In genomic region chr20:1761116-1761515, GRCh38 we compare ENCODE assay signal across 16 cellular contexts.
DNase-seq lines count a peak whose midpoint lies in the region; ATAC-seq, FAIRE-seq and TF ChIP-seq lines count a peak whose summit lies in the region.
"Had no signal": no experiment of that assay in that cellular context is flagged by ENCODE, and none has a peak within 500 bp of the region (broad histone marks: within the 10 kb centered on the region; RNA-seq: fewer than 3 reads in every experiment).

No MANE protein-coding gene starts in this region.

- H3K9me3 Mint-ChIP-seq in MCF 10A (ENCODE audit: unreplicated experiment): no peaks in the 10 kb centered on the region
- H3K9me3 Mint-ChIP-seq: activated naive CD4-positive, alpha-beta T cell treated with anti-CD3 and anti-CD28 coated beads, Interleukin-2, amount 50 U/mL, for 72 hours; GM23338 had no signal

- intact Hi-C loops in MCF 10A (cut with micrococcal nuclease) (loop anchor here (5.0 to 10.0 kb wide), 3 partner anchors 44 to 331 kb away; no protein-coding TSS in a partner anchor), breast epithelium (cut with DNase I; ENCODE audit: low total_unique reads) (no loop called here)

- no peaks in the 10 kb centered on the region for H3K36me3 Mint-ChIP-seq in MCF 10A (ENCODE audit: insufficient read depth, unreplicated experiment)
- H3K36me3 Mint-ChIP-seq: activated naive CD4-positive, alpha-beta T cell treated with anti-CD3 and anti-CD28 coated beads, Interleukin-2, amount 50 U/mL, for 72 hours had no signal

- H3K4me1 ChIP-seq in breast epithelium (no peaks in the 10 kb centered on the region), smooth muscle cell (ENCODE audit: low read depth) (peaks cover 2% of the 10 kb centered on the region)
- H3K4me1 ChIP-seq: upper lobe of right lung had no signal

- TF ChIP-seq POLR2A in breast epithelium (IDR thresholded peaks at IDR 0.05): no peak

- TF ChIP-seq CTCF in MCF 10A (IDR thresholded peaks at IDR 0.05; ENCODE audit: unreplicated experiment): no peak
- TF ChIP-seq CTCF in breast epithelium (IDR thresholded peaks at IDR 0.05): no peak
- TF ChIP-seq CTCF in fibroblast of mammary gland (conservative IDR thresholded peaks at IDR 0.05; ENCODE audit: control insufficient read depth, insufficient read depth, low read depth, low read length): no peak
- TF ChIP-seq CTCF in smooth muscle cell (IDR thresholded peaks at IDR 0.05; ENCODE audit: borderline replicate concordance, insufficient read depth, poor library complexity, severe bottlenecking): no peak

- POLR2A ChIA-PET in MCF 10A (lab: Yijun Ruan, JAX): interaction anchor here (0.6 to 1.6 kb wide), 5 partner anchors 13 to 257 kb away, joined by 3 to 6 read pairs (median 3); no protein-coding TSS in a partner anchor

- no TSS peak for BruUV-seq in MCF 10A (replicated peaks; lab: Mats Ljungman, UMichigan)

- no peak overlapping the region for H3K4me2 ChIP-seq in smooth muscle cell
- H3K4me2 ChIP-seq: GM23338 had no signal

- H3K4me1 Mint-ChIP-seq in MCF 10A (ENCODE audit: insufficient read depth, unreplicated experiment): peaks cover 19% of the 10 kb centered on the region
- H3K4me1 Mint-ChIP-seq: GM23338 had no signal

- no peaks in the 10 kb centered on the region for H3K9me3 ChIP-seq in breast epithelium
- H3K9me3 ChIP-seq in smooth muscle cell (replicated peaks; ENCODE audit: low read depth): no peaks in the 10 kb centered on the region
- H3K9me3 ChIP-seq: heart left ventricle, upper lobe of right lung had no signal

- H3K36me3 ChIP-seq in breast epithelium (no peaks in the 10 kb centered on the region), smooth muscle cell (ENCODE audit: low read depth) (no peaks in the 10 kb centered on the region)
- H3K36me3 ChIP-seq: heart left ventricle, upper lobe of right lung had no signal

- H4K20me1 ChIP-seq in smooth muscle cell (ENCODE audit: low read depth): no peaks in the 10 kb centered on the region

- H3K27me3 Mint-ChIP-seq in MCF 10A (ENCODE audit: insufficient read depth, unreplicated experiment): no peaks in the 10 kb centered on the region

- peak overlapping the region; percentile 4 for H3K27ac Mint-ChIP-seq in MCF 10A (ENCODE audit: low read depth, unreplicated experiment)
- H3K27ac Mint-ChIP-seq: activated naive CD4-positive, alpha-beta T cell treated with anti-CD3 and anti-CD28 coated beads, Interleukin-2, amount 50 U/mL, for 72 hours; GM23338 had no signal

- no peak overlapping the region for H3K4me3 Mint-ChIP-seq in MCF 10A (ENCODE audit: unreplicated experiment)
- H3K4me3 Mint-ChIP-seq: GM23338 had no signal

- no peak overlapping the region for H3K9ac ChIP-seq in smooth muscle cell (ENCODE audit: low read depth)

- H3K4me3 ChIP-seq in breast epithelium (no peak overlapping the region), fibroblast of mammary gland (ENCODE audit: control insufficient read depth, low read depth, low read length) (no peak overlapping the region), smooth muscle cell (no peak overlapping the region)
- H3K4me3 ChIP-seq: GM23338, heart left ventricle, upper lobe of right lung had no signal

- H3K27ac ChIP-seq in breast epithelium (no peak overlapping the region), smooth muscle cell (ENCODE audit: low read depth) (no peak overlapping the region)
- H3K27ac ChIP-seq: 22Rv1, heart left ventricle, upper lobe of right lung had no signal

- DNase-seq in MCF 10A (ENCODE audit: unreplicated experiment) (peak; percentile 68), breast epithelium (ENCODE audit: low spot score in 2 of 2) (no peak), fibroblast of mammary gland (ENCODE audit: low read depth) (peak; percentile 93), urothelium cell line (ENCODE audit: low spot score) (peak; percentile 58), smooth muscle cell (lab: John Stamatoyannopoulos, UW; ENCODE audit: unreplicated experiment) (no peak), NCI-H2081 (lab: John Stamatoyannopoulos, UW) (no peak)
- DNase-seq: DMS153, heart left ventricle, NCI-H345, upper lobe of right lung had no signal

- ATAC-seq in SK-N-SH treated with all-trans-retinoic acid at 6 μM for 48 hours: peak; percentile 46; the same call in 2 of the 3 replicates
- ATAC-seq in GM19395 (IDR thresholded peaks at IDR 0.05; ENCODE audit: unreplicated experiment): no peak
- ATAC-seq: activated naive CD4-positive, alpha-beta T cell treated with anti-CD3 and anti-CD28 coated beads, Interleukin-2, amount 50 U/mL, for 72 hours; GM23338; heart left ventricle; upper lobe of right lung had no signal

- H3K79me2 ChIP-seq in smooth muscle cell (ENCODE audit: low read depth): no peaks in the 10 kb centered on the region

- no peaks in the 10 kb centered on the region for H3F3A ChIP-seq in smooth muscle cell (ENCODE audit: low read depth)

- H3K27me3 ChIP-seq in breast epithelium (no peaks in the 10 kb centered on the region), smooth muscle cell (ENCODE audit: low read depth) (no peaks in the 10 kb centered on the region)
- H3K27me3 ChIP-seq: heart left ventricle, upper lobe of right lung had no signal

- WGBS in smooth muscle cell (ENCODE audit: low lambda C conversion rate): 49% methylated on average over 5 of the region's 5 CpGs

- H2AFZ ChIP-seq in smooth muscle cell (ENCODE audit: low read depth): no peak overlapping the region
- H2AFZ ChIP-seq: GM23338 had no signal

- FAIRE-seq in urothelium cell line (lab: Jason Lieb, UNC): peak; percentile 88
- FAIRE-seq: GM12892 had no signal

- CTCF ChIA-PET in MCF 10A (lab: Yijun Ruan, JAX): interaction anchor here (0.7 to 2.1 kb wide), 5 partner anchors 16 to 473 kb away, joined by 3 to 14 read pairs (median 5); no protein-coding TSS in a partner anchor

TF ChIP-seq in SK-N-SH treated with all-trans-retinoic acid at 6 μM for 48 hours, 23 proteins besides CTCF, POLR2A, EP300 and RAD21:
- no peak for TF ChIP-seq ZC3H10 (CRISPR knock-in tag; IDR thresholded peaks at IDR 0.05)
- 0 out of 2 replicates have a peak, but pooled peaks have one; percentile 18 for TF ChIP-seq ZFP3 (CRISPR knock-in tag; IDR thresholded peaks at IDR 0.05)
- TF ChIP-seq ZNF8 (CRISPR knock-in tag; IDR thresholded peaks at IDR 0.05): no peak
- no peak for TF ChIP-seq BACH2 (CRISPR knock-in tag; IDR thresholded peaks at IDR 0.05; ENCODE audit: borderline replicate concordance)
- no peak for TF ChIP-seq RARB (CRISPR knock-in tag; IDR thresholded peaks at IDR 0.05)
- TF ChIP-seq, protein P1, sequence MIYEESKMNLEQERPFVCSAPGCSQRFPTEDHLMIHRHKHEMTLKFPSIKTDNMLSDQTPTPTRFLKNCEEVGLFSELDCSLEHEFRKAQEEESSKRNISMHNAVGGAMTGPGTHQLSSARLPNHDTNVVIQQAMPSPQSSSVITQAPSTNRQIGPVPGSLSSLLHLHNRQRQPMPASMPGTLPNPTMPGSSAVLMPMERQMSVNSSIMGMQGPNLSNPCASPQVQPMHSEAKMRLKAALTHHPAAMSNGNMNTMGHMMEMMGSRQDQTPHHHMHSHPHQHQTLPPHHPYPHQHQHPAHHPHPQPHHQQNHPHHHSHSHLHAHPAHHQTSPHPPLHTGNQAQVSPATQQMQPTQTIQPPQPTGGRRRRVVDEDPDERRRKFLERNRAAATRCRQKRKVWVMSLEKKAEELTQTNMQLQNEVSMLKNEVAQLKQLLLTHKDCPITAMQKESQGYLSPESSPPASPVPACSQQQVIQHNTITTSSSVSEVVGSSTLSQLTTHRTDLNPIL (CRISPR knock-in tag; IDR thresholded peaks at IDR 0.05; ENCODE audit: low read depth): no peak
- peak; percentile 48 for TF ChIP-seq ISL1 (CRISPR knock-in tag; IDR thresholded peaks at IDR 0.05)

Comparison
In these comparisons a context has a peak if more than half of its experiments do, and no peak if none do; other contexts are left out.
1. DNase-seq: peak in MCF 10A (single experiment), fibroblast of mammary gland (single experiment) and urothelium cell line (single experiment); none in breast epithelium (0 of 2), smooth muscle cell (single experiment) and NCI-H2081 (0 of 2).